ENCODE assay signal across 1 cellular context in genomic region chr3:31247850-31248618, GRCh38.
TF ChIP-seq lines count a peak whose summit lies in the region.

No MANE protein-coding gene starts in this region.

TF ChIP-seq in HepG2, 621 proteins besides CTCF, POLR2A, EP300 and RAD21 (continued from another document and continues in another):
- no peak for TF ChIP-seq ARID4A (CRISPR knock-in tag; IDR thresholded peaks at IDR 0.05; ENCODE audit: borderline replicate concordance)
- no peak for TF ChIP-seq KLF12 (CRISPR knock-in tag; IDR thresholded peaks at IDR 0.05; ENCODE audit: borderline replicate concordance)
- no peak for TF ChIP-seq AHR (CRISPR knock-in tag; IDR thresholded peaks at IDR 0.05)
- TF ChIP-seq TBP (CRISPR knock-in tag; IDR thresholded peaks at IDR 0.05) = no peak
- TF ChIP-seq JUN (CRISPR knock-in tag; IDR thresholded peaks at IDR 0.05) = peak; percentile 86
- no peak for TF ChIP-seq ZNF7 (CRISPR knock-in tag; IDR thresholded peaks at IDR 0.05)
- peak; percentile 48; the same call in 1 of the 2 replicates for TF ChIP-seq PPARG (CRISPR knock-in tag; conservative IDR thresholded peaks at IDR 0.05)
- no peak for TF ChIP-seq ZNF660 (CRISPR knock-in tag; IDR thresholded peaks at IDR 0.05; ENCODE audit: borderline replicate concordance, low read depth)
- TF ChIP-seq ZFY (CRISPR knock-in tag; IDR thresholded peaks at IDR 0.05) = no peak
- TF ChIP-seq ZNF772 (CRISPR knock-in tag; IDR thresholded peaks at IDR 0.05) = no peak
- no peak for TF ChIP-seq GTF2F1 (IDR thresholded peaks at IDR 0.05; ENCODE audit: low read length)
- no peak for TF ChIP-seq ZNF724P (CRISPR knock-in tag; IDR thresholded peaks at IDR 0.05; ENCODE audit: borderline replicate concordance)
- TF ChIP-seq JUND (CRISPR knock-in tag; IDR thresholded peaks at IDR 0.05) = peak; percentile 99
- TF ChIP-seq NFRKB (IDR thresholded peaks at IDR 0.05) = no peak
- TF ChIP-seq HNRNPK (IDR thresholded peaks at IDR 0.05; ENCODE audit: low read depth, low read length, poor library complexity, severe bottlenecking) = no peak
- TF ChIP-seq ZNF331 (CRISPR knock-in tag; IDR thresholded peaks at IDR 0.05) = no peak; the same call in 1 of the 2 replicates
- no peak for TF ChIP-seq ZNF513 (CRISPR knock-in tag; conservative IDR thresholded peaks at IDR 0.05)
- TF ChIP-seq SP1 (IDR thresholded peaks at IDR 0.05) = no peak
- no peak for TF ChIP-seq SP1 (CRISPR knock-in tag; IDR thresholded peaks at IDR 0.05)
- no peak for TF ChIP-seq ZC3H4 (CRISPR knock-in tag; IDR thresholded peaks at IDR 0.05; ENCODE audit: borderline replicate concordance)
- no peak for TF ChIP-seq ZNF224 (CRISPR knock-in tag; IDR thresholded peaks at IDR 0.05)
- TF ChIP-seq U2AF1 (optimal IDR thresholded peaks at IDR 0.05; ENCODE audit: low read depth, low read length) = no peak
- TF ChIP-seq ARID2 (CRISPR knock-in tag; IDR thresholded peaks at IDR 0.05; ENCODE audit: borderline replicate concordance) = no peak
- TF ChIP-seq, protein P1, sequence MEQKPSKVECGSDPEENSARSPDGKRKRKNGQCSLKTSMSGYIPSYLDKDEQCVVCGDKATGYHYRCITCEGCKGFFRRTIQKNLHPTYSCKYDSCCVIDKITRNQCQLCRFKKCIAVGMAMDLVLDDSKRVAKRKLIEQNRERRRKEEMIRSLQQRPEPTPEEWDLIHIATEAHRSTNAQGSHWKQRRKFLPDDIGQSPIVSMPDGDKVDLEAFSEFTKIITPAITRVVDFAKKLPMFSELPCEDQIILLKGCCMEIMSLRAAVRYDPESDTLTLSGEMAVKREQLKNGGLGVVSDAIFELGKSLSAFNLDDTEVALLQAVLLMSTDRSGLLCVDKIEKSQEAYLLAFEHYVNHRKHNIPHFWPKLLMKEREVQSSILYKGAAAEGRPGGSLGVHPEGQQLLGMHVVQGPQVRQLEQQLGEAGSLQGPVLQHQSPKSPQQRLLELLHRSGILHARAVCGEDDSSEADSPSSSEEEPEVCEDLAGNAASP (CRISPR knock-in tag; IDR thresholded peaks at IDR 0.05; ENCODE audit: borderline replicate concordance) = no peak
- no peak for TF ChIP-seq ZNF709 (CRISPR knock-in tag; IDR thresholded peaks at IDR 0.05)
- TF ChIP-seq, protein P2, sequence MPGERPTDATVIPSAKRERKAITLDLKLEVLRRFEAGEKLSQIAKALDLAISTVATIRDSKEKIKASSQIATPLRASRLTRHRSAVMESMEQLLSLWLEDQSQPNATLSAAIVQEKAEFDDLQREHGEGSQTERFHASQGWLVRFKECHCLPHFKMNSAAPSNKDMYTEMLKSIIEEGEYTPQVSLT (CRISPR knock-in tag; IDR thresholded peaks at IDR 0.05; ENCODE audit: borderline replicate concordance, low read depth) = no peak
- TF ChIP-seq REPIN1 (CRISPR knock-in tag; IDR thresholded peaks at IDR 0.05; ENCODE audit: borderline replicate concordance, low read depth) = no peak
- TF ChIP-seq HDAC1 (CRISPR knock-in tag; IDR thresholded peaks at IDR 0.05) = no peak
- TF ChIP-seq ATF7-NPFF (CRISPR knock-in tag; IDR thresholded peaks at IDR 0.05; ENCODE audit: low read depth) = no peak
- TF ChIP-seq, protein P3, sequence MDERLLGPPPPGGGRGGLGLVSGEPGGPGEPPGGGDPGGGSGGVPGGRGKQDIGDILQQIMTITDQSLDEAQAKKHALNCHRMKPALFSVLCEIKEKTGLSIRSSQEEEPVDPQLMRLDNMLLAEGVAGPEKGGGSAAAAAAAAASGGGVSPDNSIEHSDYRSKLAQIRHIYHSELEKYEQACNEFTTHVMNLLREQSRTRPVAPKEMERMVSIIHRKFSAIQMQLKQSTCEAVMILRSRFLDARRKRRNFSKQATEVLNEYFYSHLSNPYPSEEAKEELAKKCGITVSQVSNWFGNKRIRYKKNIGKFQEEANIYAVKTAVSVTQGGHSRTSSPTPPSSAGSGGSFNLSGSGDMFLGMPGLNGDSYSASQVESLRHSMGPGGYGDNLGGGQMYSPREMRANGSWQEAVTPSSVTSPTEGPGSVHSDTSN (CRISPR knock-in tag; IDR thresholded peaks at IDR 0.05) = no peak
- TF ChIP-seq, protein P4, sequence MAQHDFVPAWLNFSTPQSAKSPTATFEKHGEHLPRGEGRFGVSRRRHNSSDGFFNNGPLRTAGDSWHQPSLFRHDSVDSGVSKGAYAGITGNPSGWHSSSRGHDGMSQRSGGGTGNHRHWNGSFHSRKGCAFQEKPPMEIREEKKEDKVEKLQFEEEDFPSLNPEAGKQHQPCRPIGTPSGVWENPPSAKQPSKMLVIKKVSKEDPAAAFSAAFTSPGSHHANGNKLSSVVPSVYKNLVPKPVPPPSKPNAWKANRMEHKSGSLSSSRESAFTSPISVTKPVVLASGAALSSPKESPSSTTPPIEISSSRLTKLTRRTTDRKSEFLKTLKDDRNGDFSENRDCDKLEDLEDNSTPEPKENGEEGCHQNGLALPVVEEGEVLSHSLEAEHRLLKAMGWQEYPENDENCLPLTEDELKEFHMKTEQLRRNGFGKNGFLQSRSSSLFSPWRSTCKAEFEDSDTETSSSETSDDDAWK (CRISPR knock-in tag; IDR thresholded peaks at IDR 0.05) = no peak
- no peak for TF ChIP-seq ZFX (CRISPR knock-in tag; IDR thresholded peaks at IDR 0.05; ENCODE audit: low read depth)
- TF ChIP-seq, protein P5, sequence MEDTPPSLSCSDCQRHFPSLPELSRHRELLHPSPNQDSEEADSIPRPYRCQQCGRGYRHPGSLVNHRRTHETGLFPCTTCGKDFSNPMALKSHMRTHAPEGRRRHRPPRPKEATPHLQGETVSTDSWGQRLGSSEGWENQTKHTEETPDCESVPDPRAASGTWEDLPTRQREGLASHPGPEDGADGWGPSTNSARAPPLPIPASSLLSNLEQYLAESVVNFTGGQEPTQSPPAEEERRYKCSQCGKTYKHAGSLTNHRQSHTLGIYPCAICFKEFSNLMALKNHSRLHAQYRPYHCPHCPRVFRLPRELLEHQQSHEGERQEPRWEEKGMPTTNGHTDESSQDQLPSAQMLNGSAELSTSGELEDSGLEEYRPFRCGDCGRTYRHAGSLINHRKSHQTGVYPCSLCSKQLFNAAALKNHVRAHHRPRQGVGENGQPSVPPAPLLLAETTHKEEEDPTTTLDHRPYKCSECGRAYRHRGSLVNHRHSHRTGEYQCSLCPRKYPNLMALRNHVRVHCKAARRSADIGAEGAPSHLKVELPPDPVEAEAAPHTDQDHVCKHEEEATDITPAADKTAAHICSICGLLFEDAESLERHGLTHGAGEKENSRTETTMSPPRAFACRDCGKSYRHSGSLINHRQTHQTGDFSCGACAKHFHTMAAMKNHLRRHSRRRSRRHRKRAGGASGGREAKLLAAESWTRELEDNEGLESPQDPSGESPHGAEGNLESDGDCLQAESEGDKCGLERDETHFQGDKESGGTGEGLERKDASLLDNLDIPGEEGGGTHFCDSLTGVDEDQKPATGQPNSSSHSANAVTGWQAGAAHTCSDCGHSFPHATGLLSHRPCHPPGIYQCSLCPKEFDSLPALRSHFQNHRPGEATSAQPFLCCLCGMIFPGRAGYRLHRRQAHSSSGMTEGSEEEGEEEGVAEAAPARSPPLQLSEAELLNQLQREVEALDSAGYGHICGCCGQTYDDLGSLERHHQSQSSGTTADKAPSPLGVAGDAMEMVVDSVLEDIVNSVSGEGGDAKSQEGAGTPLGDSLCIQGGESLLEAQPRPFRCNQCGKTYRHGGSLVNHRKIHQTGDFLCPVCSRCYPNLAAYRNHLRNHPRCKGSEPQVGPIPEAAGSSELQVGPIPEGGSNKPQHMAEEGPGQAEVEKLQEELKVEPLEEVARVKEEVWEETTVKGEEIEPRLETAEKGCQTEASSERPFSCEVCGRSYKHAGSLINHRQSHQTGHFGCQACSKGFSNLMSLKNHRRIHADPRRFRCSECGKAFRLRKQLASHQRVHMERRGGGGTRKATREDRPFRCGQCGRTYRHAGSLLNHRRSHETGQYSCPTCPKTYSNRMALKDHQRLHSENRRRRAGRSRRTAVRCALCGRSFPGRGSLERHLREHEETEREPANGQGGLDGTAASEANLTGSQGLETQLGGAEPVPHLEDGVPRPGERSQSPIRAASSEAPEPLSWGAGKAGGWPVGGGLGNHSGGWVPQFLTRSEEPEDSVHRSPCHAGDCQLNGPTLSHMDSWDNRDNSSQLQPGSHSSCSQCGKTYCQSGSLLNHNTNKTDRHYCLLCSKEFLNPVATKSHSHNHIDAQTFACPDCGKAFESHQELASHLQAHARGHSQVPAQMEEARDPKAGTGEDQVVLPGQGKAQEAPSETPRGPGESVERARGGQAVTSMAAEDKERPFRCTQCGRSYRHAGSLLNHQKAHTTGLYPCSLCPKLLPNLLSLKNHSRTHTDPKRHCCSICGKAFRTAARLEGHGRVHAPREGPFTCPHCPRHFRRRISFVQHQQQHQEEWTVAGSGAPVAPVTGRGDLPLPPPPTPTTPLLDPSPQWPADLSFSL (CRISPR knock-in tag; IDR thresholded peaks at IDR 0.05) = no peak
- TF ChIP-seq HNRNPL (IDR thresholded peaks at IDR 0.05; ENCODE audit: low read depth, low read length) = no peak
- TF ChIP-seq, protein P6, sequence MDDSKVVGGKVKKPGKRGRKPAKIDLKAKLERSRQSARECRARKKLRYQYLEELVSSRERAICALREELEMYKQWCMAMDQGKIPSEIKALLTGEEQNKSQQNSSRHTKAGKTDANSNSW (CRISPR knock-in tag; IDR thresholded peaks at IDR 0.05; ENCODE audit: borderline replicate concordance) = no peak
- TF ChIP-seq KDM3A (CRISPR knock-in tag; IDR thresholded peaks at IDR 0.05; ENCODE audit: low read depth) = no peak
- TF ChIP-seq ZFYVE20 (CRISPR knock-in tag; IDR thresholded peaks at IDR 0.05; ENCODE audit: borderline replicate concordance, low read depth) = no peak
- no peak for TF ChIP-seq FOXJ3 (CRISPR knock-in tag; IDR thresholded peaks at IDR 0.05; ENCODE audit: borderline replicate concordance)
- TF ChIP-seq, protein P7, sequence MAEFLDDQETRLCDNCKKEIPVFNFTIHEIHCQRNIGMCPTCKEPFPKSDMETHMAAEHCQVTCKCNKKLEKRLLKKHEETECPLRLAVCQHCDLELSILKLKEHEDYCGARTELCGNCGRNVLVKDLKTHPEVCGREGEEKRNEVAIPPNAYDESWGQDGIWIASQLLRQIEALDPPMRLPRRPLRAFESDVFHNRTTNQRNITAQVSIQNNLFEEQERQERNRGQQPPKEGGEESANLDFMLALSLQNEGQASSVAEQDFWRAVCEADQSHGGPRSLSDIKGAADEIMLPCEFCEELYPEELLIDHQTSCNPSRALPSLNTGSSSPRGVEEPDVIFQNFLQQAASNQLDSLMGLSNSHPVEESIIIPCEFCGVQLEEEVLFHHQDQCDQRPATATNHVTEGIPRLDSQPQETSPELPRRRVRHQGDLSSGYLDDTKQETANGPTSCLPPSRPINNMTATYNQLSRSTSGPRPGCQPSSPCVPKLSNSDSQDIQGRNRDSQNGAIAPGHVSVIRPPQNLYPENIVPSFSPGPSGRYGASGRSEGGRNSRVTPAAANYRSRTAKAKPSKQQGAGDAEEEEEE (CRISPR knock-in tag; IDR thresholded peaks at IDR 0.05; ENCODE audit: borderline replicate concordance) = no peak
- TF ChIP-seq, protein P8, sequence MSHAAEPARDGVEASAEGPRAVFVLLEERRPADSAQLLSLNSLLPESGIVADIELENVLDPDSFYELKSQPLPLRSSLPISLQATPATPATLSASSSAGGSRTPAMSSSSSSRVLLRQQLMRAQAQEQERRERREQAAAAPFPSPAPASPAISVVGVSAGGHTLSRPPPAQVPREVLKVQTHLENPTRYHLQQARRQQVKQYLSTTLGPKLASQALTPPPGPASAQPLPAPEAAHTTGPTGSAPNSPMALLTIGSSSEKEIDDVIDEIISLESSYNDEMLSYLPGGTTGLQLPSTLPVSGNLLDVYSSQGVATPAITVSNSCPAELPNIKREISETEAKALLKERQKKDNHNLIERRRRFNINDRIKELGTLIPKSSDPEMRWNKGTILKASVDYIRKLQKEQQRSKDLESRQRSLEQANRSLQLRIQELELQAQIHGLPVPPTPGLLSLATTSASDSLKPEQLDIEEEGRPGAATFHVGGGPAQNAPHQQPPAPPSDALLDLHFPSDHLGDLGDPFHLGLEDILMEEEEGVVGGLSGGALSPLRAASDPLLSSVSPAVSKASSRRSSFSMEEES (CRISPR knock-in tag; IDR thresholded peaks at IDR 0.05) = no peak
- TF ChIP-seq ZNF674 (CRISPR knock-in tag; IDR thresholded peaks at IDR 0.05; ENCODE audit: low read depth) = no peak
- TF ChIP-seq SETDB1 (CRISPR knock-in tag; IDR thresholded peaks at IDR 0.05; ENCODE audit: borderline replicate concordance) = no peak
- no peak for TF ChIP-seq ZNF615 (CRISPR knock-in tag; IDR thresholded peaks at IDR 0.05; ENCODE audit: borderline replicate concordance)
- TF ChIP-seq SOX6 (IDR thresholded peaks at IDR 0.05) = no peak
- 0 out of 2 replicates have a peak, but pooled peaks have one; percentile 41 for TF ChIP-seq SOX6 (CRISPR knock-in tag; IDR thresholded peaks at IDR 0.05)
- TF ChIP-seq KMT2A (CRISPR knock-in tag; IDR thresholded peaks at IDR 0.05) = no peak
- peak; percentile 67 for TF ChIP-seq BCL6 (CRISPR knock-in tag; IDR thresholded peaks at IDR 0.05)
- no peak for TF ChIP-seq ZFP36L1 (CRISPR knock-in tag; IDR thresholded peaks at IDR 0.05)
